ENCODE assay signal across 9 cellular contexts in genomic region chr6:29011276-29011734, GRCh38. TPM values are rescaled to one million over a fixed set of nuclear protein-coding genes. Genes with fewer than 3 reads are reported as not detected.
DNase-seq lines count a peak whose midpoint lies in the region; ATAC-seq, FAIRE-seq and TF ChIP-seq lines count a peak whose summit lies in the region.
"Had no signal": no experiment of that assay in that cellular context is flagged by ENCODE, and none has a peak within 500 bp of the region (broad histone marks: within the 10 kb centered on the region; RNA-seq: fewer than 3 reads in every experiment).

No MANE protein-coding gene starts in this region.

- no peak overlapping the region for H4K8ac ChIP-seq in IMR-90 (ENCODE audit: low read depth in 2 of 2, low read length in 2 of 2)

- peaks cover 27% of the 10 kb centered on the region for H3K27me3 Mint-ChIP-seq in CD8-positive, alpha-beta T cell (ENCODE audit: low read depth)

- no peak overlapping the region for H3K56ac ChIP-seq in IMR-90 (ENCODE audit: extremely low read depth, insufficient read depth, low read length)

- H4K5ac ChIP-seq in IMR-90 (ENCODE audit: low read depth, low read length) = no peak overlapping the region

- TF ChIP-seq RAD21 in IMR-90 (IDR thresholded peaks at IDR 0.05; ENCODE audit: low read length) = no peak

- DNase-seq in CD8-positive, alpha-beta T cell = peak in 5 of 7 experiments; percentile 15 to 54 (median 48)
- DNase-seq in IMR-90 = peak; percentile 51
- peak in 3 of 5 experiments; percentile 21 to 47 (median 26) for DNase-seq in T-helper 2 cell
- DNase-seq in bronchial epithelial cell (ENCODE audit: low read depth) = peak; percentile 25
- peak; percentile 72 for DNase-seq in iris pigment epithelial cell (ENCODE audit: low read depth)
- peak; percentile 62 for DNase-seq in stimulated activated CD4-positive, alpha-beta T cell treated with anti-CD3 and anti-CD28 coated beads, Interleukin-15, amount 100 ng/mL, for 24 hours
- DNase-seq in NCI-H1048 (lab: John Stamatoyannopoulos, UW) = no peak

- FAIRE-seq in bronchial epithelial cell (lab: Jason Lieb, UNC) = no peak

- CTCF ChIA-PET in CD8-positive, alpha-beta T cell (lab: Charles Lee) = interaction anchor here (1.5 to 2.7 kb wide), 2 partner anchors 10 to 173 kb away, joined by 3 to 24 read pairs; no protein-coding TSS in a partner anchor
- CTCF ChIA-PET in IMR-90 (lab: Yijun Ruan, JAX) = interaction anchor here (0.7 to 0.8 kb wide), 2 partner anchors 10 to 251 kb away, joined by 3 read pairs; no protein-coding TSS in a partner anchor

- H3K4me1 ChIP-seq in CD8-positive, alpha-beta T cell (ENCODE audit: insufficient read depth, low read length) = peaks cover 6% of the 10 kb centered on the region
- no peaks in the 10 kb centered on the region for H3K4me1 ChIP-seq in IMR-90 (ENCODE audit: control insufficient read depth, insufficient read depth, low read length)

- TF ChIP-seq POLR2A in IMR-90 (IDR thresholded peaks at IDR 0.05; ENCODE audit: low read depth, low read length) = no peak
- no peak for TF ChIP-seq POLR2A in GM18505 (IDR thresholded peaks at IDR 0.05; ENCODE audit: borderline replicate concordance, extremely low read depth, insufficient read depth, insufficient read length)

- peaks cover 15% of the 10 kb centered on the region for H3K4me1 Mint-ChIP-seq in CD8-positive, alpha-beta T cell (ENCODE audit: low read depth)

- H3K79me1 ChIP-seq in IMR-90 (ENCODE audit: low read depth in 1 of 2, low read length in 2 of 2) = no peaks in the 10 kb centered on the region

- no peak overlapping the region for H3K14ac ChIP-seq in IMR-90 (replicated peaks; ENCODE audit: low read depth, low read length)

- H3K4ac ChIP-seq in IMR-90 (ENCODE audit: low read depth, low read length) = no peak overlapping the region

- H2AK5ac ChIP-seq in IMR-90 (ENCODE audit: low read depth, low read length) = no peak overlapping the region

- H4K20me1 ChIP-seq in IMR-90 (ENCODE audit: insufficient read depth, low read length) = no peaks in the 10 kb centered on the region

- no peak overlapping the region for H2BK20ac ChIP-seq in IMR-90 (ENCODE audit: low read depth, low read length)

- BruUV-seq in IMR-90 (replicated peaks; lab: Mats Ljungman, UMichigan) = no TSS peak

- no peak overlapping the region for H2AK9ac ChIP-seq in IMR-90 (replicated peaks; ENCODE audit: low read depth, low read length, poor library complexity)

- peaks cover 2% of the 10 kb centered on the region for H3K36me3 Mint-ChIP-seq in CD8-positive, alpha-beta T cell

- no peak overlapping the region for H3K23ac ChIP-seq in IMR-90 (ENCODE audit: low read depth, low read length)

- no peak for TF ChIP-seq CTCF in CD8-positive, alpha-beta T cell (IDR thresholded peaks at IDR 0.05)
- TF ChIP-seq CTCF in IMR-90 (conservative IDR thresholded peaks at IDR 0.05; ENCODE audit: low read depth, low read length) = no peak
- no peak for TF ChIP-seq CTCF in bronchial epithelial cell (IDR thresholded peaks at IDR 0.05; ENCODE audit: insufficient read depth, low read length, severe bottlenecking)

- dilution Hi-C loops in IMR-90 (cut with HindIII; ENCODE audit: low sequenced_read_pairs, unreplicated experiment) = no loop called here

- H4K91ac ChIP-seq in IMR-90 (ENCODE audit: insufficient read depth, low read depth, low read length) = no peak overlapping the region

- H3K4me3 ChIP-seq in CD8-positive, alpha-beta T cell (ENCODE audit: low read depth, low read length) = peak overlapping the region; percentile 51
- H3K4me3 ChIP-seq in IMR-90 (ENCODE audit: insufficient read depth, low read depth, low read length) (peak overlapping the region; percentile 58), bronchial epithelial cell (ENCODE audit: low read depth, low read length) (peak overlapping the region; percentile 42)

- peaks cover 2% of the 10 kb centered on the region for H3K9me3 Mint-ChIP-seq in CD8-positive, alpha-beta T cell

- H3K18ac ChIP-seq in IMR-90 (ENCODE audit: low read depth, low read length) = no peak overlapping the region

- H3K4me3 Mint-ChIP-seq in CD8-positive, alpha-beta T cell = peak overlapping the region; percentile 86

- no peaks in the 10 kb centered on the region for H3K27me3 ChIP-seq in CD8-positive, alpha-beta T cell (ENCODE audit: insufficient read depth, low read length)
- H3K27me3 ChIP-seq in IMR-90 (ENCODE audit: control insufficient read depth, insufficient read depth, low read length) (peaks cover 10% of the 10 kb centered on the region), bronchial epithelial cell (ENCODE audit: control insufficient read depth, insufficient read depth, low read length) (no peaks in the 10 kb centered on the region)

- intact Hi-C loops in CD8-positive, alpha-beta T cell (cut with DNase I, micrococcal nuclease) = loop anchor here in 1 of 2 experiments (10.0 kb wide), 2 partner anchors 573 to 1827 kb away; partner anchors contain the start of gene OR2H2
- intact Hi-C loops in IMR-90 (cut with micrococcal nuclease) = loop anchor here (10.0 kb wide), 1 partner anchor 147 kb away; no protein-coding TSS in a partner anchor

- ATAC-seq in CD8-positive, alpha-beta T cell = peak; percentile 36
- ATAC-seq in IMR-90 (ENCODE audit: low read depth) (peak; percentile 94), GM18505 (IDR thresholded peaks at IDR 0.05; ENCODE audit: unreplicated experiment) (no peak)

- H3K27ac ChIP-seq in CD8-positive, alpha-beta T cell (ENCODE audit: low read depth, low read length) = peak overlapping the region; percentile 44
- no peak overlapping the region for H3K27ac ChIP-seq in IMR-90 (ENCODE audit: insufficient read depth, low read length)

- 0 out of 2 replicates have a peak overlapping the region, but pooled peaks have one; percentile 2 for H3K9ac ChIP-seq in IMR-90 (ENCODE audit: low read depth, low read length)

- peak overlapping the region; percentile 79 for H3K4me2 ChIP-seq in IMR-90 (ENCODE audit: low read depth, low read length)

- no peak overlapping the region for H2BK15ac ChIP-seq in IMR-90 (ENCODE audit: low read depth, low read length)

- peak overlapping the region; percentile 63 for H3K27ac Mint-ChIP-seq in CD8-positive, alpha-beta T cell

- no peak overlapping the region for H2BK5ac ChIP-seq in IMR-90 (ENCODE audit: low read depth, low read length, poor library complexity, severe bottlenecking)

- POLR2A ChIA-PET in CD8-positive, alpha-beta T cell (lab: Charles Lee) = interaction anchor here (0.6 to 1.2 kb wide), 2 partner anchors 116 to 1188 kb away, joined by 3 read pairs; no protein-coding TSS in a partner anchor
- POLR2A ChIA-PET in IMR-90 (lab: Charles Lee; ENCODE audit: unreplicated experiment) = no interaction called here

- WGBS in IMR-90 (ENCODE audit: extremely low coverage in 2 of 2, insufficient read length in 1 of 2), 2 experiments = 0% methylated on average over 4 of the region's 30 CpGs; no CpG with 5 or more reads in 1 of the 2 experiments

- no peaks in the 10 kb centered on the region for H3K9me3 ChIP-seq in CD8-positive, alpha-beta T cell (ENCODE audit: low read length)
- H3K9me3 ChIP-seq in IMR-90 (ENCODE audit: control insufficient read depth, insufficient read depth, low read length) = no peaks in the 10 kb centered on the region

- H3K36me3 ChIP-seq in CD8-positive, alpha-beta T cell (ENCODE audit: insufficient read depth, low read length) = no peaks in the 10 kb centered on the region
- H3K36me3 ChIP-seq in IMR-90 (ENCODE audit: control insufficient read depth, insufficient read depth, low read length) = no peaks in the 10 kb centered on the region
- no peaks in the 10 kb centered on the region for H3K36me3 ChIP-seq in bronchial epithelial cell (ENCODE audit: control insufficient read depth, insufficient read depth, low read length)

- no peak overlapping the region for H2BK120ac ChIP-seq in IMR-90 (ENCODE audit: low read depth, low read length)

- in situ Hi-C loops in IMR-90 (cut with MboI; ENCODE audit: low sequenced_read_pairs) = loop anchor here (5.0 kb wide), 1 partner anchor 324 kb away; no protein-coding TSS in a partner anchor

- no peaks in the 10 kb centered on the region for H3K9me1 ChIP-seq in IMR-90 (ENCODE audit: insufficient read depth, low read length)

- peak overlapping the region; percentile 89 for H2AFZ ChIP-seq in IMR-90 (replicated peaks; ENCODE audit: low read length, poor library complexity)

TF ChIP-seq in IMR-90, 13 proteins besides CTCF, POLR2A, EP300 and RAD21:
- no peak for TF ChIP-seq RCOR1 (IDR thresholded peaks at IDR 0.05; ENCODE audit: insufficient replicate concordance, low read length)
TF ChIP-seq in IMR-90: peak in this region for 0.

RNA-seq across cellular contexts. Expression of gene ZNF311, which starts 6.2 kb away (rescaled TPM):
- not detected for total RNA-seq in CD8-positive, alpha-beta T cell
- 0.28 and 0.36 TPM in 2 replicates for total RNA-seq in IMR-90 (2012; rRNA removed)
- 0.27 and 0.34 TPM in 2 replicates for polyA plus RNA-seq in IMR-90 (2012; rRNA removed)
- 0.02 and 0.04 TPM in 2 replicates for polyA plus RNA-seq in IMR-90 (2012; cell fraction: cytosol; rRNA removed)
- 0.15 and 0.84 TPM in 2 replicates for polyA plus RNA-seq in IMR-90 (2012; cell fraction: nucleus; rRNA removed; ENCODE audit: low replicate concordance)
- total RNA-seq in bronchial epithelial cell = 3.8 and 3.9 TPM in 2 replicates

RNA-seq across cellular contexts. Expression of gene OR2W1, which starts 33.7 kb away (rescaled TPM):
- total RNA-seq in CD8-positive, alpha-beta T cell = not detected
- total RNA-seq in IMR-90 (2012; rRNA removed) (not detected in 2 replicates), bronchial epithelial cell (not detected in 2 replicates)
- polyA plus RNA-seq in IMR-90 (2012; rRNA removed) = not detected in 2 replicates
- not detected in 2 replicates for polyA plus RNA-seq in IMR-90 (2012; cell fraction: cytosol; rRNA removed)
- polyA plus RNA-seq in IMR-90 (2012; cell fraction: nucleus; rRNA removed; ENCODE audit: low replicate concordance) = not detected in 2 replicates
- total RNA-seq: HT1080 had no signal
